ENCODE assay signal across 30 cellular contexts in the genomic region with DNA sequence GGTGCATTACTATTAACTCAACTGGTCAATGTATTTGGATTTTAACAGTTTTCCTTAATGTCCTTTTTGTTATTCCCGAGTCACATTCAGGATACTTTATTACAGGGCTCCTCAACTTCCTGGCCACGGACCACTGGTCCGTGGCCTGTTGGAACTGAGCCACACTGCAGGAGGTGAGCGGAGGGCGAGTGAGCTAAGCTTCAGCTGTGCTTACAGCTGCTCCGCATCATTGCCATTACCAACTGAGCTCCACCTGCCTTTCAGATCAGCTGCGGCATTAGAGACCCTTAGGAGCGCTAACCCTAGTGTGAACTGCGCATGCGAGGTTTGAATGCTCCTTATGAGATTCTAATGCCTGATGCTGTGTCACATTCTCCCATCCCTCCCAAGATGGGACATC.
DNase-seq lines count a peak whose midpoint lies in the region; ATAC-seq and TF ChIP-seq lines count a peak whose summit lies in the region.
"Had no signal": no experiment of that assay in that cellular context is flagged by ENCODE, and none has a peak within 500 bp of the region (broad histone marks: within the 10 kb centered on the region; RNA-seq: fewer than 3 reads in every experiment).

No MANE protein-coding gene starts in this region.

- 97% methylated on average over 10 of the region's 10 CpGs for WGBS in mammary epithelial cell (ENCODE audit: low coverage, missing lambda C conversion rate)

- ATAC-seq in GM21619 (IDR thresholded peaks at IDR 0.05; ENCODE audit: unreplicated experiment) = no peak
- ATAC-seq in GM21390 (IDR thresholded peaks at IDR 0.05; ENCODE audit: unreplicated experiment) = no peak
- ATAC-seq: gastroesophageal sphincter; GM23338; left lung; stimulated activated naive B cell treated with anti-CD40 and anti-IgM and Interleukin-4, amounts not matched to agents 10 μg/mL and 1 μg/mL and 100 μg/mL, for 72 hours; upper lobe of right lung had no signal

- H3K27me3 ChIP-seq in mammary epithelial cell (ENCODE audit: insufficient read depth, low read length) = no peaks in the 10 kb centered on the region
- H3K27me3 ChIP-seq: BLaER1, breast epithelium, gastroesophageal sphincter, left lung, upper lobe of right lung had no signal

- peak; percentile 0 for DNase-seq in Daoy (ENCODE audit: low read depth)
- DNase-seq in NCI-H1105 (lab: John Stamatoyannopoulos, UW) = peak; percentile 15
- peak; percentile 65 to 72 for DNase-seq in SHP77 (lab: John Stamatoyannopoulos, UW)
- peak; percentile 69 for DNase-seq in kidney glomerular epithelial cell (lab: John Stamatoyannopoulos, UW)
- no peak for DNase-seq in OCI-LY7 (ENCODE audit: low spot score)
- no peak for DNase-seq in mammary epithelial cell
- DNase-seq: activated CD4-positive, alpha-beta T cell treated with anti-CD3 and anti-CD28 coated beads, Interleukin-2, amount 10 ng/mL, durations not matched to agents 24 days and 14 days; activated effector memory CD4-positive, alpha-beta T cell treated with anti-CD3 and anti-CD28 coated beads, Interleukin-2, amount 50 U/mL, for 16 hours; activated naive CD8-positive, alpha-beta T cell treated with anti-CD3 and anti-CD28 coated beads for 36 hours; activated T-cell treated with anti-CD3 and anti-CD28 coated beads, Interleukin-2, amount 50 U/mL, for 1 hour; anterior cingulate cortex; DMS153; hippocampal formation; IMR-90; left lung; mesendoderm; NCI-H187; NCI-H446 treated with DMSO at 0.1 percent for 48 hours; Right ventricle myocardium superior; stimulated activated naive B cell treated with anti-CD40 and anti-IgM and Interleukin-4, amounts not matched to agents 10 μg/mL and 1 μg/mL and 100 μg/mL, for 72 hours; upper lobe of right lung had no signal

- intact Hi-C loops in OCI-LY7 (cut with micrococcal nuclease; ENCODE audit: unreplicated experiment) = no loop called here
- intact Hi-C loops in mammary epithelial cell (cut with micrococcal nuclease) = no loop called here

- POLR2A ChIA-PET in OCI-LY7 (lab: Charles Lee) = no interaction called here

- H4K20me1 ChIP-seq in OCI-LY7 (ENCODE audit: insufficient read depth, low read length) = no peaks in the 10 kb centered on the region
- no peaks in the 10 kb centered on the region for H4K20me1 ChIP-seq in mammary epithelial cell (ENCODE audit: insufficient read depth, low read length)
- H4K20me1 ChIP-seq: BLaER1 had no signal

- no peaks in the 10 kb centered on the region for H3K4me1 ChIP-seq in OCI-LY7 (ENCODE audit: insufficient read depth, low read length, poor library complexity, severe bottlenecking)
- H3K4me1 ChIP-seq in mammary epithelial cell (ENCODE audit: insufficient read depth, low read length) = no peaks in the 10 kb centered on the region
- H3K4me1 ChIP-seq: BLaER1, breast epithelium, gastroesophageal sphincter, left lung, parathyroid adenoma, upper lobe of right lung had no signal

- H3K9me2 ChIP-seq in OCI-LY7 (ENCODE audit: insufficient read depth, low read length) = no peaks in the 10 kb centered on the region

- no peaks in the 10 kb centered on the region for H3K9me3 ChIP-seq in OCI-LY7 (ENCODE audit: low read length)
- H3K9me3 ChIP-seq in mammary epithelial cell (replicated peaks; ENCODE audit: insufficient read depth, low read length) = no peaks in the 10 kb centered on the region
- H3K9me3 ChIP-seq: BLaER1, breast epithelium, gastroesophageal sphincter, left lung, upper lobe of right lung had no signal

- no TSS peak for BruUV-seq in OCI-LY7 (replicated peaks; lab: Mats Ljungman, UMichigan)
- BruUV-seq in mammary epithelial cell (replicated peaks; lab: Mats Ljungman, UMichigan) = no TSS peak

- dilution Hi-C loops in mammary epithelial cell (cut with HindIII; ENCODE audit: low sequenced_read_pairs) = no loop called here

- no peak overlapping the region for H3K9ac ChIP-seq in mammary epithelial cell (ENCODE audit: insufficient read depth, low read length)
- H3K9ac ChIP-seq: BLaER1, parathyroid adenoma had no signal

- H3K4me2 ChIP-seq in OCI-LY7 (ENCODE audit: low read length) (no peak overlapping the region), mammary epithelial cell (ENCODE audit: insufficient read depth, low read depth, low read length) (no peak overlapping the region)
- H3K4me2 ChIP-seq: BLaER1, GM23338 had no signal

- no peaks in the 10 kb centered on the region for H3K79me2 ChIP-seq in OCI-LY7 (ENCODE audit: insufficient read depth, low read depth, low read length)
- no peaks in the 10 kb centered on the region for H3K79me2 ChIP-seq in mammary epithelial cell (ENCODE audit: insufficient read depth, low read length)
- H3K79me2 ChIP-seq: parathyroid adenoma had no signal

- in situ Hi-C loops in mammary epithelial cell (cut with MboI; ENCODE audit: low sequenced_read_pairs in 2 of 2) = no loop called here

- H3K36me3 ChIP-seq in OCI-LY7 (ENCODE audit: insufficient read depth, low read length) (no peaks in the 10 kb centered on the region), mammary epithelial cell (ENCODE audit: insufficient read depth, low read length) (no peaks in the 10 kb centered on the region)
- H3K36me3 ChIP-seq: BLaER1, breast epithelium, gastroesophageal sphincter, left lung, upper lobe of right lung had no signal

- CTCF ChIA-PET in OCI-LY7 (lab: Charles Lee; ENCODE audit: unreplicated experiment) = no interaction called here
- CTCF ChIA-PET in mammary epithelial cell (lab: Charles Lee; ENCODE audit: low non-redundant PET) = no interaction called here

- TF ChIP-seq CTCF in OCI-LY7 (conservative IDR thresholded peaks at IDR 0.05; ENCODE audit: low read length) = no peak
- TF ChIP-seq CTCF in mammary epithelial cell (conservative IDR thresholded peaks at IDR 0.05 in 1 of 2, IDR thresholded peaks at IDR 0.05 in 1 of 2; ENCODE audit: extremely low read depth in 1 of 2, insufficient read depth in 1 of 2, low read depth in 1 of 2, low read length in 2 of 2) = no peak

- H2AFZ ChIP-seq in OCI-LY7 (ENCODE audit: low read length) = no peak overlapping the region
- no peak overlapping the region for H2AFZ ChIP-seq in mammary epithelial cell (ENCODE audit: low read depth, low read length)
- H2AFZ ChIP-seq: GM23338, parathyroid adenoma had no signal

- no peak overlapping the region for H3K4me3 ChIP-seq in OCI-LY7 (ENCODE audit: low read depth, low read length, poor library complexity, severe bottlenecking)
- H3K4me3 ChIP-seq in mammary epithelial cell (replicated peaks in 1 of 3; ENCODE audit: insufficient read depth in 1 of 3, low read depth in 2 of 3, low read length in 3 of 3) = no peak overlapping the region
- H3K4me3 ChIP-seq: BLaER1, breast epithelium, gastroesophageal sphincter, GM23338, left lung, skin epidermis, upper lobe of right lung had no signal

- no peak overlapping the region for H3K27ac ChIP-seq in OCI-LY7 (ENCODE audit: low read depth, low read length, poor library complexity, severe bottlenecking)
- no peak overlapping the region for H3K27ac ChIP-seq in mammary epithelial cell (ENCODE audit: insufficient read depth, low read depth, low read length)
- H3K27ac ChIP-seq: BLaER1, breast epithelium, gastroesophageal sphincter, left lung, parathyroid adenoma, skin epidermis, upper lobe of right lung, VCaP had no signal

Comparison
In these comparisons a context has a peak if more than half of its experiments do, and no peak if none do; other contexts are left out.
1. DNase-seq: peak in Daoy (single experiment), NCI-H1105 (single experiment), SHP77 (2 of 2) and kidney glomerular epithelial cell (single experiment); none in OCI-LY7 (single experiment) and mammary epithelial cell (single experiment).